Comparison of ENCODE assay signal across 11 cellular contexts in the genomic region with DNA sequence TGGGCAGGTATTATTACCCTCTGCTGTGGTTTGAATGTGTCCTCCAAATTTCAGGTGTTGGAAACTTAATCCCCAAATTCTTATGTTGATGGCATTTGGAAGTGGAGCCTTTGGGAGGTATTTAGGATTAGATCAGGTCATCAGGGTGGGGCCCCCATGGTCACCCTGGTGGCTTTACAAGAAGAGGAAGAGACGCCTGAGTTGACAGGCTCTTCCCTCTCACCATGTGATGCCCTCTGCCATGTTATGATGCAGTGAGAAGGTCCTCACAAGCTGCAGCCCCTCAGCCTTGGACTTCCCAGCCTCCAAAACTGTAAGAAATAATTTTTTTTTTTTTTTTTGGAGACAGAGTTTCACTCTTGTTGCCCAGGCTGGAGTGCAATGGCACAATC. TPM values are rescaled to one million over a fixed set of nuclear protein-coding genes. Genes with fewer than 3 reads are reported as not detected.
DNase-seq lines count a peak whose midpoint lies in the region; ATAC-seq, FAIRE-seq and TF ChIP-seq lines count a peak whose summit lies in the region.
"Had no signal": no experiment of that assay in that cellular context is flagged by ENCODE, and none has a peak within 500 bp of the region (broad histone marks: within the 10 kb centered on the region; RNA-seq: fewer than 3 reads in every experiment).

No MANE protein-coding gene starts in this region.

- H4K20me1 ChIP-seq in K562 (replicated peaks; ENCODE audit: control insufficient read depth, insufficient read depth, low read length): no peaks in the 10 kb centered on the region

- peaks cover 4% of the 10 kb centered on the region for H3K4me1 Mint-ChIP-seq in glutamatergic neuron (ENCODE audit: low read depth, unreplicated experiment)

- H3K9me3 ChIP-seq in K562 (replicated peaks; ENCODE audit: control insufficient read depth, insufficient read depth, low read depth, low read length) (no peaks in the 10 kb centered on the region), mucosa of descending colon (no peaks in the 10 kb centered on the region), upper lobe of left lung (no peaks in the 10 kb centered on the region)

- H2AFZ ChIP-seq in K562 (ENCODE audit: low read depth, low read length): peak overlapping the region; percentile 35

- intact Hi-C loops in Right ventricle myocardium inferior (cut with DNase I) (no loop called here), cardiac septum (cut with DNase I) (loop anchor here (5.0 kb wide), 1 partner anchor 344 kb away; no protein-coding TSS in a partner anchor), K562 (cut with micrococcal nuclease) (no loop called here), mucosa of descending colon (cut with DNase I, micrococcal nuclease) (no loop called here)

- peaks cover 30 to 59% of the 10 kb centered on the region in 2 experiments for H3K4me1 ChIP-seq in K562 (replicated peaks in 1 of 2; ENCODE audit: control insufficient read depth in 2 of 2, insufficient read depth in 2 of 2, low read length in 2 of 2)
- no peaks in the 10 kb centered on the region for H3K4me1 ChIP-seq in mucosa of descending colon (ENCODE audit: low read depth)
- peaks cover 2 to 19% (median 14%) of the 10 kb centered on the region in 4 donors for H3K4me1 ChIP-seq in upper lobe of left lung

- H3K36me3 Mint-ChIP-seq in glutamatergic neuron (ENCODE audit: unreplicated experiment): no peaks in the 10 kb centered on the region

- ATAC-seq in Right ventricle myocardium inferior (peak; percentile 52), K562 (no peak), mucosa of descending colon (peak; percentile 41), upper lobe of left lung (ENCODE audit: low FRiP score in 2 of 2) (peak; percentile 68 to 80), GM21381 (IDR thresholded peaks at IDR 0.05; ENCODE audit: unreplicated experiment) (no peak)

- H3K4me3 Mint-ChIP-seq in glutamatergic neuron (ENCODE audit: unreplicated experiment): no peak overlapping the region
- H3K4me3 Mint-ChIP-seq: activated T-cell treated with anti-CD3 and anti-CD28 coated beads, Interleukin-2, amount 50 U/mL, for 24 hours had no signal

- H3K9me3 Mint-ChIP-seq in glutamatergic neuron (ENCODE audit: unreplicated experiment): no peaks in the 10 kb centered on the region
- H3K9me3 Mint-ChIP-seq: activated T-cell treated with anti-CD3 and anti-CD28 coated beads, Interleukin-2, amount 50 U/mL, for 24 hours had no signal

- TF ChIP-seq CTCF in K562 (IDR thresholded peaks at IDR 0.05 in 2 of 3, conservative IDR thresholded peaks at IDR 0.05 in 1 of 3; ENCODE audit: insufficient read depth in 2 of 3, low read depth in 1 of 3, low read length in 3 of 3) (no peak), mucosa of descending colon (IDR thresholded peaks at IDR 0.05) (no peak), upper lobe of left lung (IDR thresholded peaks at IDR 0.05) (no peak), glutamatergic neuron (IDR thresholded peaks at IDR 0.05; ENCODE audit: partially characterized antibody, unreplicated experiment) (no peak)

- no peaks in the 10 kb centered on the region for H3K36me3 ChIP-seq in K562 (ENCODE audit: control insufficient read depth, insufficient read depth, low read length)
- H3K36me3 ChIP-seq in mucosa of descending colon (ENCODE audit: low read depth): no peaks in the 10 kb centered on the region
- H3K36me3 ChIP-seq in upper lobe of left lung: no peaks in the 10 kb centered on the region

- peak overlapping the region in 1 of 2 experiments; percentile 18; a peak in 1 of 4 replicates for H3K9ac ChIP-seq in K562 (ENCODE audit: insufficient read depth in 1 of 2, low read depth in 2 of 2, low read length in 2 of 2)

- POLR2A ChIA-PET in K562 (lab: Yijun Ruan, JAX): interaction anchor here (0.6 to 1.1 kb wide), 3 partner anchors 32 to 256 kb away, joined by 3 to 4 read pairs (median 3); no protein-coding TSS in a partner anchor

- DNase-seq in Right ventricle myocardium inferior (ENCODE audit: missing footprints) (peak; percentile 78), cardiac septum (ENCODE audit: low spot score) (no peak), K562 (ENCODE audit: extremely low read depth in 1 of 4, low spot score in 3 of 4) (no peak), mucosa of descending colon (peak in 1 of 3 donors; percentile 30), upper lobe of left lung (peak in 1 of 2 donors; percentile 70), glutamatergic neuron (no peak)
- no peak for DNase-seq in stimulated activated naive CD4-positive, alpha-beta T cell treated with Interleukin-2 at 50 U/mL for 16 hours (lab: John Stamatoyannopoulos, UW)
- DNase-seq: NCI-H1930, retina had no signal

- no peak for TF ChIP-seq RAD21 in K562 (CRISPR knock-in tag; conservative IDR thresholded peaks at IDR 0.05 in 1 of 2, IDR thresholded peaks at IDR 0.05 in 1 of 2)

- H3K27ac Mint-ChIP-seq in glutamatergic neuron (ENCODE audit: unreplicated experiment): no peak overlapping the region

- H3K27me3 ChIP-seq in K562 (ENCODE audit: control insufficient read depth in 2 of 2, insufficient read depth in 2 of 2, low read length in 2 of 2) (no peaks in the 10 kb centered on the region), upper lobe of left lung (no peaks in the 10 kb centered on the region)

- H3K27ac ChIP-seq in K562 (ENCODE audit: extremely low read depth, low read depth, low read length): no peak overlapping the region; the same call in 2 of the 3 replicates
- peak overlapping the region; percentile 76 to 87 (median 82) for H3K27ac ChIP-seq in upper lobe of left lung

- 33% methylated on average over 1 of the region's 1 CpG for WGBS in K562 (ENCODE audit: insufficient coverage, low coverage, missing lambda C conversion rate)
- WGBS in upper lobe of left lung, 2 donors: 60 to 100% methylated on average over 1 of the region's 1 CpG

- TF ChIP-seq POLR2A in K562 (conservative IDR thresholded peaks at IDR 0.05) (no peak), upper lobe of left lung (IDR thresholded peaks at IDR 0.05) (no peak)

- no peak overlapping the region for H3K4me2 ChIP-seq in K562 (ENCODE audit: insufficient read depth, low read length)

- no peak overlapping the region for H3K4me3 ChIP-seq in K562
- no peak overlapping the region for H3K4me3 ChIP-seq in mucosa of descending colon
- H3K4me3 ChIP-seq in upper lobe of left lung: no peak overlapping the region

- no TSS peak for BruUV-seq in K562 (replicated peaks; lab: Mats Ljungman, UMichigan)

- CTCF ChIA-PET in K562 (lab: Yijun Ruan, JAX; ENCODE audit: low intra/inter-chr PET ratio): interaction anchor here (0.5 kb wide), 1 partner anchor 804 kb away, joined by 3 read pairs; no protein-coding TSS in a partner anchor

- H3K9me1 ChIP-seq in K562 (ENCODE audit: control insufficient read depth, insufficient read depth, low read length): no peaks in the 10 kb centered on the region

- H3K27me3 Mint-ChIP-seq in glutamatergic neuron (ENCODE audit: unreplicated experiment): peaks cover 7% of the 10 kb centered on the region
- H3K27me3 Mint-ChIP-seq: activated T-cell treated with anti-CD3 and anti-CD28 coated beads, Interleukin-2, amount 50 U/mL, for 24 hours had no signal

- no peak for FAIRE-seq in K562 (lab: Jason Lieb, UNC)

- in situ Hi-C loops in K562 (cut with MboI): loop anchor here (5.0 to 10.0 kb wide), 2 partner anchors 104 to 331 kb away; no protein-coding TSS in a partner anchor

- no peaks in the 10 kb centered on the region for H3K79me2 ChIP-seq in K562 (ENCODE audit: control insufficient read depth, insufficient read depth, low read length)

- TF ChIP-seq EP300 in K562 (IDR thresholded peaks at IDR 0.05; ENCODE audit: low read length) (no peak), upper lobe of left lung (IDR thresholded peaks at IDR 0.05) (peak in 1 of 4 donors; percentile 4)

RNA-seq across cellular contexts. Expression of a gene that starts 8.8 kb away (rescaled TPM):
- total RNA-seq in Right ventricle myocardium inferior (6.3 TPM), cardiac septum (3.6 TPM), K562 (2014; rRNA removed) (10.8 and 12.6 TPM in 2 replicates), K562 (2014; rRNA removed; fragmentation: Illumina TruSeq; extraction: Trizol) (4.2 and 6.8 TPM in 2 replicates), K562 (2015; rRNA removed; fragmentation: Illumina TruSeq; extraction: Trizol) (4.6 and 4.9 TPM in 2 replicates), K562 (2021) (12.7 TPM in 2 replicates), mucosa of descending colon (10 to 100 TPM in 2 of 3 donors, 1 to 10 TPM in 1; 3.8 to 17.7 (median 15.6) TPM), upper lobe of left lung (100 to 1,000 TPM in 5 of 6 donors, 10 to 100 TPM in 1; 59.5 to 216 (median 130) TPM), glutamatergic neuron (ENCODE audit: unreplicated experiment) (4.6 TPM)
- total RNA-seq in K562 (2011; cell fraction: chromatin; rRNA removed; ENCODE audit: low replicate concordance): 11.1 and 36.1 TPM in 2 replicates
- 23.2 and 25.5 TPM in 2 replicates for total RNA-seq in K562 (2011; cell fraction: nucleolus; rRNA removed)
- 18.8 and 19.5 TPM in 2 replicates for total RNA-seq in K562 (2011; cell fraction: nucleoplasm; rRNA removed)
- polyA plus RNA-seq in K562 (2011; rRNA removed) (8.5 and 16.9 TPM in 2 replicates), K562 (2014; fragmentation: Illumina TruSeq; extraction: Trizol) (8.0 and 9.5 TPM in 2 replicates), K562 (2014; fragmentation: Nextera tagmentation; extraction: Ambion mirVana) (1 to 10 TPM; 2.3 to 3.4 TPM), K562 (2014; rRNA removed) (11.7 and 12.8 TPM in 2 replicates)
- 15.5 and 15.9 TPM in 2 replicates for polyA plus RNA-seq in K562 (2011; cell fraction: cytosol; rRNA removed)
- polyA plus RNA-seq in K562 (2011; cell fraction: nucleus; rRNA removed): 23.2 and 24.7 TPM in 2 replicates
- 8.4 and 16.6 TPM in 2 replicates for polyA plus RNA-seq in K562 (2012)
- polyA minus RNA-seq in K562 (2011; rRNA and poly(A)+ RNA removed): 7.9 and 9.4 TPM in 2 replicates
- 7.0 and 10.6 TPM in 2 replicates for polyA minus RNA-seq in K562 (2011; cell fraction: cytosol; rRNA and poly(A)+ RNA removed)
- 8.6 and 11.6 TPM in 2 replicates for polyA minus RNA-seq in K562 (2011; cell fraction: nucleus; rRNA and poly(A)+ RNA removed)

RNA-seq across cellular contexts. Expression of a gene that starts 33.0 kb away (rescaled TPM):
- total RNA-seq in Right ventricle myocardium inferior (23.9 TPM), cardiac septum (23.8 TPM), K562 (2014; rRNA removed) (70.7 and 79.1 TPM in 2 replicates), K562 (2014; rRNA removed; fragmentation: Illumina TruSeq; extraction: Trizol) (74.6 and 79.6 TPM in 2 replicates), K562 (2015; rRNA removed; fragmentation: Illumina TruSeq; extraction: Trizol) (80.1 and 87.9 TPM in 2 replicates), K562 (2021) (66.7 and 75.3 TPM in 2 replicates), mucosa of descending colon (10 to 100 TPM; 29.1 to 33.7 (median 31.0) TPM), upper lobe of left lung (10 to 100 TPM; 12.7 to 36.0 (median 29.9) TPM), glutamatergic neuron (ENCODE audit: unreplicated experiment) (60.2 TPM)
- 20.9 and 25.0 TPM in 2 replicates for total RNA-seq in K562 (2011; cell fraction: chromatin; rRNA removed; ENCODE audit: low replicate concordance)
- 24.2 and 25.8 TPM in 2 replicates for total RNA-seq in K562 (2011; cell fraction: nucleolus; rRNA removed)
- 22.5 and 26.0 TPM in 2 replicates for total RNA-seq in K562 (2011; cell fraction: nucleoplasm; rRNA removed)
- polyA plus RNA-seq in K562 (2011; rRNA removed) (89.6 and 101 TPM in 2 replicates), K562 (2014; fragmentation: Illumina TruSeq; extraction: Trizol) (107 and 132 TPM in 2 replicates), K562 (2014; fragmentation: Nextera tagmentation; extraction: Ambion mirVana) (10 to 100 TPM; 16.2 to 20.2 TPM), K562 (2014; rRNA removed) (83.0 and 89.5 TPM in 2 replicates)
- polyA plus RNA-seq in K562 (2011; cell fraction: cytosol; rRNA removed): 74.3 and 80.9 TPM in 2 replicates
- polyA plus RNA-seq in K562 (2011; cell fraction: nucleus; rRNA removed): 37.2 and 44.2 TPM in 2 replicates
- polyA plus RNA-seq in K562 (2012): 53.6 and 64.5 TPM in 2 replicates
- 120 and 129 TPM in 2 replicates for polyA minus RNA-seq in K562 (2011; rRNA and poly(A)+ RNA removed)
- 48.7 and 53.1 TPM in 2 replicates for polyA minus RNA-seq in K562 (2011; cell fraction: cytosol; rRNA and poly(A)+ RNA removed)
- polyA minus RNA-seq in K562 (2011; cell fraction: nucleus; rRNA and poly(A)+ RNA removed): 12.4 and 24.0 TPM in 2 replicates

RNA-seq across cellular contexts. Expression of a gene that starts 50.8 kb away (rescaled TPM):
- total RNA-seq in Right ventricle myocardium inferior (24.0 TPM), cardiac septum (13.2 TPM), K562 (2014; rRNA removed) (177 and 243 TPM in 2 replicates), K562 (2014; rRNA removed; fragmentation: Illumina TruSeq; extraction: Trizol) (150 and 169 TPM in 2 replicates), K562 (2015; rRNA removed; fragmentation: Illumina TruSeq; extraction: Trizol) (136 and 144 TPM in 2 replicates), K562 (2021) (119 and 121 TPM in 2 replicates), mucosa of descending colon (10 to 100 TPM; 14.2 to 20.6 (median 19.2) TPM), upper lobe of left lung (10 to 100 TPM in 5 of 6 donors, 1 to 10 TPM in 1; 9.7 to 28.4 (median 19.0) TPM), glutamatergic neuron (ENCODE audit: unreplicated experiment) (22.6 TPM)
- total RNA-seq in K562 (2011; cell fraction: chromatin; rRNA removed; ENCODE audit: low replicate concordance): 37.6 and 39.9 TPM in 2 replicates
- total RNA-seq in K562 (2011; cell fraction: nucleolus; rRNA removed): 42.4 and 43.4 TPM in 2 replicates
- total RNA-seq in K562 (2011; cell fraction: nucleoplasm; rRNA removed): 47.2 and 54.0 TPM in 2 replicates
- polyA plus RNA-seq in K562 (2011; rRNA removed) (177 and 222 TPM in 2 replicates), K562 (2014; fragmentation: Illumina TruSeq; extraction: Trizol) (198 and 207 TPM in 2 replicates), K562 (2014; fragmentation: Nextera tagmentation; extraction: Ambion mirVana) (100 to 1,000 TPM; 260 to 516 TPM), K562 (2014; rRNA removed) (265 and 295 TPM in 2 replicates)
- polyA plus RNA-seq in K562 (2011; cell fraction: cytosol; rRNA removed): 110 and 113 TPM in 2 replicates
- 85.8 and 86.7 TPM in 2 replicates for polyA plus RNA-seq in K562 (2011; cell fraction: nucleus; rRNA removed)
- polyA plus RNA-seq in K562 (2012): 103 and 129 TPM in 2 replicates
- 69.4 and 70.6 TPM in 2 replicates for polyA minus RNA-seq in K562 (2011; rRNA and poly(A)+ RNA removed)
- polyA minus RNA-seq in K562 (2011; cell fraction: cytosol; rRNA and poly(A)+ RNA removed): 40.0 and 42.4 TPM in 2 replicates
- 18.3 and 27.1 TPM in 2 replicates for polyA minus RNA-seq in K562 (2011; cell fraction: nucleus; rRNA and poly(A)+ RNA removed)

Comparison
In these comparisons a context has a peak if more than half of its experiments do, and no peak if none do; other contexts are left out.
1. ATAC-seq: peak in Right ventricle myocardium inferior (single experiment), mucosa of descending colon (single experiment) and upper lobe of left lung (2 of 2); none in K562 (single experiment) and GM21381 (single experiment).